8 cellular contexts compared by ENCODE assay signal in genomic region chr17:50919321-50920040, GRCh38. TPM values are rescaled to one million over a fixed set of nuclear protein-coding genes. Genes with fewer than 3 reads are reported as not detected.
A peak's percentile ranks its signal among the peaks of the same experiment; 100 is the strongest.
DNase-seq lines count a peak whose midpoint lies in the region; ATAC-seq and TF ChIP-seq lines count a peak whose summit lies in the region.

No MANE protein-coding gene starts in this region.

- POLR2A ChIA-PET in RWPE1 (lab: Yijun Ruan, JAX; ENCODE audit: low non-redundant PET), result no interaction called here

- in situ Hi-C loops in G401 (cut with HindIII; ENCODE audit: low sequenced_read_pairs), result no loop called here

- H3K4me3 Mint-ChIP-seq in natural killer cell treated with Interleukin-12 subunit alpha and Interleukin-12 subunit beta and Interleukin-15 and Interleukin-18, amount 100 ng/mL, for 72 hours, result peak overlapping the region; percentile 58
- H3K4me3 Mint-ChIP-seq in stimulated activated memory B cell treated with anti-CD40 and anti-IgM and Interleukin-4, amounts not matched to agents 10 μg/mL and 1 μg/mL and 100 μg/mL, for 72 hours, result peak overlapping the region; percentile 29

- H3K27ac Mint-ChIP-seq in natural killer cell treated with Interleukin-12 subunit alpha and Interleukin-12 subunit beta and Interleukin-15 and Interleukin-18, amount 100 ng/mL, for 72 hours, result peak overlapping the region; percentile 83 to 87
- H3K27ac Mint-ChIP-seq in stimulated activated memory B cell treated with anti-CD40 and anti-IgM and Interleukin-4, amounts not matched to agents 10 μg/mL and 1 μg/mL and 100 μg/mL, for 72 hours, result peak overlapping the region; percentile 77

- peaks cover 18 to 21% of the 10 kb centered on the region in 2 donors for H3K4me1 Mint-ChIP-seq in natural killer cell treated with Interleukin-12 subunit alpha and Interleukin-12 subunit beta and Interleukin-15 and Interleukin-18, amount 100 ng/mL, for 72 hours (ENCODE audit: low read depth in 2 of 2)
- peaks cover 29% of the 10 kb centered on the region for H3K4me1 Mint-ChIP-seq in stimulated activated memory B cell treated with anti-CD40 and anti-IgM and Interleukin-4, amounts not matched to agents 10 μg/mL and 1 μg/mL and 100 μg/mL, for 72 hours

- H3K4me3 ChIP-seq in fibroblast of pulmonary artery (replicated peaks; ENCODE audit: low read depth, low read length), result no peak overlapping the region

- peak overlapping the region; percentile 78 for H3K27ac ChIP-seq in RWPE1

- TF ChIP-seq CTCF in RWPE1 (conservative IDR thresholded peaks at IDR 0.05; ENCODE audit: low read depth), result no peak
- TF ChIP-seq CTCF in fibroblast of pulmonary artery (IDR thresholded peaks at IDR 0.05; ENCODE audit: low read length, missing control alignments), result no peak

- no peaks in the 10 kb centered on the region for H3K36me3 Mint-ChIP-seq in natural killer cell treated with Interleukin-12 subunit alpha and Interleukin-12 subunit beta and Interleukin-15 and Interleukin-18, amount 100 ng/mL, for 72 hours
- H3K36me3 Mint-ChIP-seq in stimulated activated memory B cell treated with anti-CD40 and anti-IgM and Interleukin-4, amounts not matched to agents 10 μg/mL and 1 μg/mL and 100 μg/mL, for 72 hours, result no peaks in the 10 kb centered on the region

- H3K27me3 Mint-ChIP-seq in natural killer cell treated with Interleukin-12 subunit alpha and Interleukin-12 subunit beta and Interleukin-15 and Interleukin-18, amount 100 ng/mL, for 72 hours, result peaks cover 0 to 9% of the 10 kb centered on the region in 2 donors
- no peaks in the 10 kb centered on the region for H3K27me3 Mint-ChIP-seq in stimulated activated memory B cell treated with anti-CD40 and anti-IgM and Interleukin-4, amounts not matched to agents 10 μg/mL and 1 μg/mL and 100 μg/mL, for 72 hours

- ATAC-seq in natural killer cell treated with Interleukin-12 subunit alpha and Interleukin-12 subunit beta and Interleukin-15 and Interleukin-18, amount 100 ng/mL, for 72 hours, result peak; percentile 82 to 86
- peak; percentile 78 for ATAC-seq in stimulated activated memory B cell treated with anti-CD40 and anti-IgM and Interleukin-4, amounts not matched to agents 10 μg/mL and 1 μg/mL and 100 μg/mL, for 72 hours
- ATAC-seq in GM19397 (IDR thresholded peaks at IDR 0.05; ENCODE audit: unreplicated experiment), result no peak

- H3K9me3 Mint-ChIP-seq in natural killer cell treated with Interleukin-12 subunit alpha and Interleukin-12 subunit beta and Interleukin-15 and Interleukin-18, amount 100 ng/mL, for 72 hours, result no peaks in the 10 kb centered on the region
- no peaks in the 10 kb centered on the region for H3K9me3 Mint-ChIP-seq in stimulated activated memory B cell treated with anti-CD40 and anti-IgM and Interleukin-4, amounts not matched to agents 10 μg/mL and 1 μg/mL and 100 μg/mL, for 72 hours

- peak; percentile 98 for DNase-seq in G401 (ENCODE audit: low spot score)
- peak; percentile 72 for DNase-seq in LHCN-M2 (ENCODE audit: low read depth)
- DNase-seq in RWPE1 (ENCODE audit: low spot score), result peak; percentile 97
- peak; percentile 81 for DNase-seq in activated naive CD4-positive, alpha-beta T cell treated with Interleukin-2 at 50 U/mL for 16 hours
- peak; percentile 84 for DNase-seq in fibroblast of pulmonary artery (ENCODE audit: low read depth)
- peak; percentile 78 for DNase-seq in natural killer cell treated with Interleukin-12 subunit alpha and Interleukin-12 subunit beta and Interleukin-15 and Interleukin-18, amount 100 ng/mL, for 72 hours (ENCODE audit: low spot score)

- CTCF ChIA-PET in RWPE1 (lab: Yijun Ruan, JAX), result no interaction called here

RNA-seq across cellular contexts. Expression of gene TOB1, which starts 53.3 kb away (rescaled TPM):
- 18.5 and 26.4 TPM in 2 replicates for total RNA-seq in G401 (2014; rRNA removed; shearing (Covaris generic))
- 9.3 and 16.9 TPM in 2 replicates for total RNA-seq in LHCN-M2 (2014; rRNA removed)
- polyA plus RNA-seq in LHCN-M2 (2012), result 31.4 TPM
- total RNA-seq in natural killer cell treated with Interleukin-12 subunit alpha and Interleukin-12 subunit beta and Interleukin-15 and Interleukin-18, amount 100 ng/mL, for 72 hours, result 10 to 100 TPM; 12.1 to 30.7 TPM
